Comparison of ENCODE assay signal across 15 cellular contexts in genomic region chr20:49918446-49918845, GRCh38. TPM values are rescaled to one million over a fixed set of nuclear protein-coding genes. Genes with fewer than 3 reads are reported as not detected.
A peak's percentile ranks its signal among the peaks of the same experiment; 100 is the strongest.
DNase-seq lines count a peak whose midpoint lies in the region; TF ChIP-seq lines count a peak whose summit lies in the region.
"Had no signal": no experiment of that assay in that cellular context is flagged by ENCODE, and none has a peak within 500 bp of the region (broad histone marks: within the 10 kb centered on the region; RNA-seq: fewer than 3 reads in every experiment).

No MANE protein-coding gene starts in this region.

- H3K27ac ChIP-seq in OCI-LY3 (ENCODE audit: low read length) (0 out of 2 replicates have a peak overlapping the region, but pooled peaks have one; percentile 88), hepatocyte (peak overlapping the region; percentile 99), esophagus squamous epithelium (no peak overlapping the region)
- no peak overlapping the region for H3K27ac ChIP-seq in effector memory CD4-positive, alpha-beta T cell (ENCODE audit: insufficient read depth, low read length, poor library complexity, severe bottlenecking)

- H3K27me3 ChIP-seq in Caco-2 (replicated peaks; ENCODE audit: control insufficient read depth, insufficient read depth, low read length): no peaks in the 10 kb centered on the region
- H3K27me3 ChIP-seq in OCI-LY3 (ENCODE audit: low read depth, low read length): no peaks in the 10 kb centered on the region
- no peaks in the 10 kb centered on the region for H3K27me3 ChIP-seq in hepatocyte
- no peaks in the 10 kb centered on the region for H3K27me3 ChIP-seq in effector memory CD4-positive, alpha-beta T cell (replicated peaks; ENCODE audit: control insufficient read depth, insufficient read depth, low read length, poor library complexity, severe bottlenecking)
- no peaks in the 10 kb centered on the region for H3K27me3 ChIP-seq in esophagus squamous epithelium

- intact Hi-C loops in Caco-2 (cut with micrococcal nuclease; ENCODE audit: unreplicated experiment) (no loop called here), esophagus squamous epithelium (cut with DNase I) (no loop called here)

- H3K36me3 ChIP-seq in Caco-2 (ENCODE audit: control insufficient read depth, insufficient read depth, low read length): no peaks in the 10 kb centered on the region
- H3K36me3 ChIP-seq in OCI-LY3 (replicated peaks; ENCODE audit: low read depth, low read length): peaks cover under 1% of the 10 kb centered on the region
- no peaks in the 10 kb centered on the region for H3K36me3 ChIP-seq in hepatocyte (replicated peaks; ENCODE audit: insufficient read depth, low read depth)
- H3K36me3 ChIP-seq in effector memory CD4-positive, alpha-beta T cell (ENCODE audit: control insufficient read depth, insufficient read depth, low read length): no peaks in the 10 kb centered on the region
- no peaks in the 10 kb centered on the region for H3K36me3 ChIP-seq in esophagus squamous epithelium

- H2AFZ ChIP-seq in OCI-LY3 (ENCODE audit: low read depth, low read length) (no peak overlapping the region), hepatocyte (no peak overlapping the region)
- H2AFZ ChIP-seq: GM23338 had no signal

- no peak for TF ChIP-seq CTCF in Caco-2 (IDR thresholded peaks at IDR 0.05; ENCODE audit: insufficient read depth in 1 of 2, low read depth in 1 of 2, low read length in 1 of 2, severe bottlenecking in 1 of 2, unreplicated experiment in 1 of 2)
- no peak for TF ChIP-seq CTCF in OCI-LY3 (IDR thresholded peaks at IDR 0.05; ENCODE audit: low read depth, low read length)
- TF ChIP-seq CTCF in hepatocyte (IDR thresholded peaks at IDR 0.05; ENCODE audit: poor library complexity): no peak
- no peak for TF ChIP-seq CTCF in progenitor cell of endocrine pancreas (IDR thresholded peaks at IDR 0.05; ENCODE audit: unreplicated experiment)
- TF ChIP-seq CTCF in esophagus squamous epithelium (IDR thresholded peaks at IDR 0.05): no peak

- BruUV-seq in Caco-2 (replicated peaks; lab: Mats Ljungman, UMichigan): no TSS peak

- no peaks in the 10 kb centered on the region for H3K9me3 ChIP-seq in Caco-2
- no peaks in the 10 kb centered on the region for H3K9me3 ChIP-seq in OCI-LY3 (ENCODE audit: insufficient read depth, low read length)
- no peaks in the 10 kb centered on the region for H3K9me3 ChIP-seq in hepatocyte (ENCODE audit: low read depth)
- no peaks in the 10 kb centered on the region for H3K9me3 ChIP-seq in effector memory CD4-positive, alpha-beta T cell (ENCODE audit: control insufficient read depth, low read length)
- H3K9me3 ChIP-seq in esophagus squamous epithelium: no peaks in the 10 kb centered on the region

- TF ChIP-seq POLR2A in esophagus squamous epithelium (IDR thresholded peaks at IDR 0.05): no peak

- no peak overlapping the region for H3K4me3 ChIP-seq in Caco-2 (ENCODE audit: low read depth, low read length)
- H3K4me3 ChIP-seq in OCI-LY3 (ENCODE audit: low read length): no peak overlapping the region
- no peak overlapping the region for H3K4me3 ChIP-seq in hepatocyte
- no peak overlapping the region for H3K4me3 ChIP-seq in effector memory CD4-positive, alpha-beta T cell (ENCODE audit: insufficient read depth, low read depth, low read length, poor library complexity, severe bottlenecking)
- H3K4me3 ChIP-seq in esophagus squamous epithelium: no peak overlapping the region
- H3K4me3 ChIP-seq: GM23338 had no signal

- H3K79me2 ChIP-seq in OCI-LY3 (ENCODE audit: low read length) (peaks cover 20% of the 10 kb centered on the region), hepatocyte (peaks cover 18% of the 10 kb centered on the region)

- H3K4me2 ChIP-seq in OCI-LY3 (ENCODE audit: low read length) (no peak overlapping the region), hepatocyte (no peak overlapping the region)
- H3K4me2 ChIP-seq: GM23338 had no signal

- H3K4me1 Mint-ChIP-seq in Caco-2 (ENCODE audit: low read depth, unreplicated experiment) (peaks cover 31% of the 10 kb centered on the region), progenitor cell of endocrine pancreas (ENCODE audit: low read depth) (peaks cover 23% of the 10 kb centered on the region)

- H4K20me1 ChIP-seq in OCI-LY3 (ENCODE audit: insufficient read depth, low read length) (peaks cover 13% of the 10 kb centered on the region), hepatocyte (ENCODE audit: insufficient read depth, poor library complexity, severe bottlenecking) (no peaks in the 10 kb centered on the region)

- H3K27me3 Mint-ChIP-seq in Caco-2 (ENCODE audit: insufficient read depth, unreplicated experiment) (no peaks in the 10 kb centered on the region), progenitor cell of endocrine pancreas (no peaks in the 10 kb centered on the region)

- H3K36me3 Mint-ChIP-seq in Caco-2 (ENCODE audit: insufficient read depth, unreplicated experiment) (peaks cover 46% of the 10 kb centered on the region), progenitor cell of endocrine pancreas (ENCODE audit: insufficient read depth) (no peaks in the 10 kb centered on the region)

- CTCF ChIA-PET in Caco-2 (lab: Charles Lee): no interaction called here

- H3K27ac Mint-ChIP-seq in Caco-2 (ENCODE audit: unreplicated experiment) (peak overlapping the region; percentile 100), progenitor cell of endocrine pancreas (peak overlapping the region; percentile 33)
- H3K27ac Mint-ChIP-seq: CD8-positive, alpha-beta T cell; GM23338; H9 had no signal

- no peaks in the 10 kb centered on the region for H3K9me3 Mint-ChIP-seq in Caco-2 (ENCODE audit: unreplicated experiment)
- no peaks in the 10 kb centered on the region for H3K9me3 Mint-ChIP-seq in progenitor cell of endocrine pancreas (ENCODE audit: low read depth)
- H3K9me3 Mint-ChIP-seq: CD8-positive, alpha-beta T cell had no signal

- DNase-seq in Caco-2 (no peak), hepatocyte (ENCODE audit: low spot score) (no peak), progenitor cell of endocrine pancreas (ENCODE audit: low spot score, unreplicated experiment) (no peak), NCI-H1105 treated with DMSO at 0.1 percent for 48 hours (lab: John Stamatoyannopoulos, UW) (no peak), T1000 (lab: John Stamatoyannopoulos, UW) (no peak), esophagus squamous epithelium (lab: John Stamatoyannopoulos, UW) (no peak)
- no peak for DNase-seq in effector memory CD4-positive, alpha-beta T cell
- DNase-seq: C1 segment of cervical spinal cord; CD8-positive, alpha-beta T cell; DMS53; DMS79 treated with DMSO at 0.1 percent for 48 hours; GF-D8; H9 had no signal

- H3K9ac ChIP-seq in OCI-LY3 (ENCODE audit: low read length): no peak overlapping the region

- peaks cover 26% of the 10 kb centered on the region for H3K4me1 ChIP-seq in Caco-2
- peaks cover 26% of the 10 kb centered on the region for H3K4me1 ChIP-seq in OCI-LY3 (ENCODE audit: low read length)
- H3K4me1 ChIP-seq in hepatocyte (ENCODE audit: insufficient read depth): peaks cover 23% of the 10 kb centered on the region
- peaks cover 8% of the 10 kb centered on the region for H3K4me1 ChIP-seq in effector memory CD4-positive, alpha-beta T cell (ENCODE audit: control insufficient read depth, insufficient read depth, low read length, poor library complexity, severe bottlenecking)
- peaks cover 17 to 33% (median 19%) of the 10 kb centered on the region in 3 donors for H3K4me1 ChIP-seq in esophagus squamous epithelium

- POLR2A ChIA-PET in Caco-2 (lab: Charles Lee): interaction anchor here (0.6 kb wide), 1 partner anchor 14 kb away, joined by 3 read pairs; no protein-coding TSS in a partner anchor

- 89% methylated on average over 3 of the region's 3 CpGs for WGBS in hepatocyte (ENCODE audit: low lambda C conversion rate, missing lambda C conversion rate)
- WGBS in esophagus squamous epithelium, 2 donors: 91 to 92% methylated on average over 3 of the region's 3 CpGs

- H3K4me3 Mint-ChIP-seq in Caco-2 (ENCODE audit: unreplicated experiment) (peak overlapping the region; percentile 99), progenitor cell of endocrine pancreas (ENCODE audit: low read depth) (no peak overlapping the region)
- H3K4me3 Mint-ChIP-seq: CD8-positive, alpha-beta T cell; GM23338; H9 had no signal

- H3K9me2 ChIP-seq in hepatocyte (replicated peaks; ENCODE audit: insufficient read depth): no peaks in the 10 kb centered on the region

RNA-seq across cellular contexts. Expression of gene SPATA2, which starts 3.1 kb away (rescaled TPM):
- 29.0 TPM in 2 replicates for total RNA-seq in Caco-2 (2022)
- total RNA-seq in hepatocyte: 4.9 and 5.9 TPM in 2 replicates
- 9.6 and 10.1 TPM in 2 replicates for polyA plus RNA-seq in hepatocyte
- 9.5 and 10.2 TPM in 2 replicates for total RNA-seq in progenitor cell of endocrine pancreas
- total RNA-seq in esophagus squamous epithelium: 1 to 10 TPM; 3.3 to 5.6 (median 4.0) TPM

RNA-seq across cellular contexts. Expression of gene RNF114, which starts 17.8 kb away (rescaled TPM):
- total RNA-seq in Caco-2 (2022) (146 and 154 TPM in 2 replicates), hepatocyte (67.1 and 93.7 TPM in 2 replicates), progenitor cell of endocrine pancreas (56.6 and 62.3 TPM in 2 replicates), esophagus squamous epithelium (100 to 1,000 TPM in 1 of 4 donors, 10 to 100 TPM in 3; 73.2 to 102 (median 79.7) TPM)
- polyA plus RNA-seq in hepatocyte: 64.8 and 65.8 TPM in 2 replicates

Comparison
In these comparisons a context has a peak if more than half of its experiments do, and no peak if none do; other contexts are left out.
1. H3K27ac ChIP-seq: peak in OCI-LY3 (single experiment) and hepatocyte (single experiment); none in effector memory CD4-positive, alpha-beta T cell (single experiment) and esophagus squamous epithelium (0 of 4).